ENCODE assay signal across 9 cellular contexts in the genomic region with DNA sequence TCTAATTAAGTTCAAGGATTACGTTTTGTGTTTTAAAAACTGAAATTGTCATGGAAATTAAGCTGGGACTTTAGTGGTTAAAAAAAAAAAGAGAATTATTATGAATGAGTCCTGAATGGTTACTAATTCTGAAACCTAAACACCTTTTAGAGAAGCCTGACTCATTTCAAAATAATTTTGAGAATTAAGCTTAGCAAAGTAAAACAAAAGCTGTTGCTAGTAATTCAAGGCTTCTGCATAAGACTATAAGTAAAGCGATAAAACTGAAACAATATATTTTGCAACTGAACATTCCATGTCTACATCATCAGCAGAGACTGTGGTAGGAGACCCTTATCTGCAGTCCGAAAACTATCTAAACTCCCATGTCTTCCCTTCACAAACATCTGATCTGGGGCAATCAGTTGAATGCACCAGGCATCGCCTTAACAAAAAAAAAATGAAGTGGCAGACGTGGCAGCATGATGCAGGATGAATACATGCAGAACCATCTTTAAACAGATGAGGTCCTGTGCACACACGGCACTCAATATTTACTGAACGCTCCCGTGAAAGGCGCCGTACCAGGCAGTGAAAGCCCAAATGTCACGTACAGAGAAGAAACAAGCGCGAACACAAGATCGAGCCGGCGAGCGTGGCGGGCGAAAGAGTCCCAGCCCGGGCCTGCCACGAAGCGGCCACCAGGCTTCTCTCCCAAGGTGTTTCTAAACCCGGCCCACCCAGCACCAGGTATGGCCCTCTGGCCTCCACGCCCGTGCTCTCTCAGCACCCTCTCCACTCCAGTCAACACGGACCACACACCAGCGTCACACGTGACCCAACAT.
DNase-seq lines count a peak whose midpoint lies in the region; ATAC-seq and TF ChIP-seq lines count a peak whose summit lies in the region.
"Had no signal": no experiment of that assay in that cellular context is flagged by ENCODE, and none has a peak within 500 bp of the region (broad histone marks: within the 10 kb centered on the region; RNA-seq: fewer than 3 reads in every experiment).

No MANE protein-coding gene starts in this region.

- H3K9me3 ChIP-seq in effector memory CD4-positive, alpha-beta T cell (ENCODE audit: control insufficient read depth, low read length): no peaks in the 10 kb centered on the region

- no peak overlapping the region for H3K27ac ChIP-seq in effector memory CD4-positive, alpha-beta T cell (ENCODE audit: insufficient read depth, low read length, poor library complexity, severe bottlenecking)

- no peaks in the 10 kb centered on the region for H3K36me3 ChIP-seq in effector memory CD4-positive, alpha-beta T cell (ENCODE audit: control insufficient read depth, insufficient read depth, low read length)

- no peaks in the 10 kb centered on the region for H3K27me3 ChIP-seq in effector memory CD4-positive, alpha-beta T cell (replicated peaks; ENCODE audit: control insufficient read depth, insufficient read depth, low read length, poor library complexity, severe bottlenecking)

- H3K4me3 ChIP-seq in effector memory CD4-positive, alpha-beta T cell (ENCODE audit: insufficient read depth, low read depth, low read length, poor library complexity, severe bottlenecking): no peak overlapping the region

- peak; percentile 62 for DNase-seq in activated effector memory CD4-positive, alpha-beta T cell treated with anti-CD3 and anti-CD28 coated beads, Interleukin-2, amount 50 U/mL, for 16 hours
- DNase-seq in activated effector memory CD4-positive, alpha-beta T cell treated with Interleukin-2 at 50 U/mL for 16 hours: no peak
- DNase-seq in M059J (ENCODE audit: low read depth) (peak; percentile 80), erythroblast (lab: John Stamatoyannopoulos, UW) (peak; percentile 35 to 77), posterior vena cava (ENCODE audit: low spot score) (peak; percentile 79), DMS114 treated with DMSO at 0.1 percent for 48 hours (lab: John Stamatoyannopoulos, UW; ENCODE audit: unreplicated experiment) (no peak)
- DNase-seq in effector memory CD4-positive, alpha-beta T cell: no peak
- DNase-seq: DND-41 had no signal

- no peaks in the 10 kb centered on the region for H3K4me1 ChIP-seq in effector memory CD4-positive, alpha-beta T cell (ENCODE audit: control insufficient read depth, insufficient read depth, low read length, poor library complexity, severe bottlenecking)

- TF ChIP-seq POLR2A in erythroblast (IDR thresholded peaks at IDR 0.05; ENCODE audit: low read length): no peak

- intact Hi-C loops in posterior vena cava (cut with DNase I): no loop called here

- no peak for ATAC-seq in GM19397 (IDR thresholded peaks at IDR 0.05; ENCODE audit: unreplicated experiment)

Comparison
In these comparisons a context has a peak if more than half of its experiments do, and no peak if none do; other contexts are left out.
1. DNase-seq: peak in activated effector memory CD4-positive, alpha-beta T cell treated with anti-CD3 and anti-CD28 coated beads, Interleukin-2, amount 50 U/mL, for 16 hours (single experiment), M059J (single experiment), erythroblast (2 of 2) and posterior vena cava (single experiment); none in activated effector memory CD4-positive, alpha-beta T cell treated with Interleukin-2 at 50 U/mL for 16 hours (single experiment), effector memory CD4-positive, alpha-beta T cell (0 of 3) and DMS114 treated with DMSO at 0.1 percent for 48 hours (single experiment).